ENCODE assay signal across 22 cellular contexts in the genomic region with DNA sequence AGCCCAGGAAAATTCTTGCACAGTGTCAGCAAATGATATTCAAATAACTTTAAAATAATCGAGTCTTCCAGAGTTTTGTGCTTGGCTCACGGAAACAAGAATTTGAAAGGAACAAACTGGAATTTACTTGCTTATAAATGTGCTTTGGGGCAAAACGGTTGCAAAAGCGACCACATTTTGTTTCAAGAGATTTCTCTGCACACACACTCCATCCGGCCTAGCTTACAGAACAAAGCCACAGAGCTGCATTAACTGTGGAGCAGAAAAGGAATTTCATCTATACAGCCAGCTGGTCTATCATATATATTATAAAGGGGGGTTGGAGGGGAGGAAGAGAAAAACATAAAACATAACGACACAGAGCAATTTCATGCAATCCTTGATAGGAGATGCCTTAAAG.
"Had no signal": no experiment of that assay in that cellular context is flagged by ENCODE, and none has a peak within 500 bp of the region (broad histone marks: within the 10 kb centered on the region; RNA-seq: fewer than 3 reads in every experiment).

No MANE protein-coding gene starts in this region.

- H3K36me3 Mint-ChIP-seq: activated CD8-positive, alpha-beta memory T cell treated with anti-CD3 and anti-CD28 coated beads, Interleukin-2, amount 10 ng/mL, durations not matched to agents 7 days and 5 days; activated naive CD8-positive, alpha-beta T cell; naive B cell; T-cell had no signal

- H3K4me1 ChIP-seq: body of pancreas, colonic mucosa, foreskin keratinocyte, left ventricle myocardium inferior, parathyroid adenoma, thyroid gland had no signal

- H3K9me3 ChIP-seq: body of pancreas, colonic mucosa, mucosa of descending colon, thyroid gland had no signal

- H3K9ac ChIP-seq: parathyroid adenoma had no signal

- H3K36me3 ChIP-seq: colonic mucosa, left ventricle myocardium inferior, thyroid gland had no signal

- H3K9me3 Mint-ChIP-seq: activated CD4-positive, alpha-beta memory T cell treated with anti-CD3 and anti-CD28 coated beads, Interleukin-2, amount 10 ng/mL, durations not matched to agents 7 days and 5 days; central memory CD8-positive, alpha-beta T cell; T-cell had no signal

- H3K27me3 ChIP-seq: body of pancreas, colonic mucosa, foreskin keratinocyte, thyroid gland had no signal

- H3K27ac Mint-ChIP-seq: activated CD4-positive, alpha-beta memory T cell treated with anti-CD3 and anti-CD28 coated beads, Interleukin-2, amount 10 ng/mL, durations not matched to agents 7 days and 5 days; activated CD8-positive, alpha-beta memory T cell treated with anti-CD3 and anti-CD28 coated beads, Interleukin-2, amount 10 ng/mL, durations not matched to agents 7 days and 5 days; activated naive CD8-positive, alpha-beta T cell; endodermal cell; naive B cell; T-cell had no signal

- DNase-seq: activated CD4-positive, alpha-beta memory T cell treated with anti-CD3 and anti-CD28 coated beads, Interleukin-2, amount 10 ng/mL, durations not matched to agents 7 days and 5 days; activated CD4-positive, alpha-beta T cell treated with anti-CD3 and anti-CD28 coated beads for 48 hours; activated CD4-positive, CD25-positive, alpha-beta regulatory T cell; activated CD8-positive, alpha-beta memory T cell treated with anti-CD3 and anti-CD28 coated beads, Interleukin-2, amount 10 ng/mL, durations not matched to agents 7 days and 5 days; amygdala; body of pancreas; colonic mucosa; endodermal cell; foreskin keratinocyte; head of caudate nucleus; left ventricle myocardium inferior; mucosa of descending colon; naive B cell; stimulated activated CD8-positive, alpha-beta memory T cell treated with anti-CD3 and anti-CD28 coated beads, Interleukin-4, amount 100 ng/mL, for 48 hours; stimulated activated naive CD4-positive, alpha-beta T cell treated with Interleukin-2 at 50 U/mL for 16 hours; T-cell; T-helper 9 cell; thyroid gland had no signal

- ATAC-seq: activated CD8-positive, alpha-beta memory T cell treated with anti-CD3 and anti-CD28 coated beads, Interleukin-2, amount 10 ng/mL, durations not matched to agents 7 days and 5 days; body of pancreas; foreskin keratinocyte; mucosa of descending colon; T-cell had no signal

- H3K4me3 Mint-ChIP-seq: activated CD4-positive, alpha-beta memory T cell treated with anti-CD3 and anti-CD28 coated beads, Interleukin-2, amount 10 ng/mL, durations not matched to agents 7 days and 5 days; activated CD8-positive, alpha-beta memory T cell treated with anti-CD3 and anti-CD28 coated beads, Interleukin-2, amount 10 ng/mL, durations not matched to agents 7 days and 5 days; activated naive CD8-positive, alpha-beta T cell; central memory CD8-positive, alpha-beta T cell; endodermal cell; naive B cell; T-cell had no signal

- H3K4me1 Mint-ChIP-seq: activated CD4-positive, alpha-beta memory T cell treated with anti-CD3 and anti-CD28 coated beads, Interleukin-2, amount 10 ng/mL, durations not matched to agents 7 days and 5 days; activated CD8-positive, alpha-beta memory T cell treated with anti-CD3 and anti-CD28 coated beads, Interleukin-2, amount 10 ng/mL, durations not matched to agents 7 days and 5 days; central memory CD8-positive, alpha-beta T cell; naive B cell; T-cell had no signal

- H2AFZ ChIP-seq: parathyroid adenoma had no signal

- H3K4me3 ChIP-seq: body of pancreas, colonic mucosa, left ventricle myocardium inferior, mucosa of descending colon, thyroid gland had no signal

- H3K27ac ChIP-seq: body of pancreas, colonic mucosa, epithelial cell of prostate, foreskin keratinocyte, left ventricle myocardium inferior, parathyroid adenoma, thyroid gland had no signal
